Comparison of ENCODE assay signal across 10 cellular contexts in the genomic region with DNA sequence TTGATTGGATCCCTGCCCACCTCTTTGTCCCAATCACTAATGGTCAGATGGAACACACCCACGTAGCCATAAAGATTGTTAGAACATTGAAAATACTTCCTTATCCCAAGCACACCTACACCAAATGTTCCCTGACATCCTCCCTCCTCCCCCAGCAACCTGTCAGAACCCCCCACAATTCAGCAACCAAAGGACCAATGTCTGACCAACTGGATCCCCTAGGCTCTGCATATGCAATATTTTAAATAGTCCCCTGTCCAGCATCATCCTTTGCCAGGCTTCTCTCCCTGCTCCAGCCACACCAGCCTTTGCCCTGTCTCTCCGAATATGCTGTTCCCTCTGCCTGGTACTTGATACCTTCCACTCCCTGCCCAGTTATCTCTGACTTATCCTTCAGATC. TPM values are rescaled to one million over a fixed set of nuclear protein-coding genes. Genes with fewer than 3 reads are reported as not detected.
"Had no signal": no experiment of that assay in that cellular context is flagged by ENCODE, and none has a peak within 500 bp of the region (broad histone marks: within the 10 kb centered on the region; RNA-seq: fewer than 3 reads in every experiment).

No MANE protein-coding gene starts in this region.

- H3K9me3 ChIP-seq: HAP-1 had no signal

- DNase-seq: GM23248, GOT3, H7, H9, HCEC 1CT, HFFc6 had no signal

- H3K27ac ChIP-seq: GM23248 had no signal

- H3K4me1 ChIP-seq: HAP-1 had no signal

- H3K4me3 ChIP-seq: GM23248, GM23338, HAP-1 had no signal

- H3K36me3 ChIP-seq: HAP-1 had no signal

RNA-seq across cellular contexts. Expression of a gene that starts 54.9 kb away (rescaled TPM):
- total RNA-seq: GM23248, GM23338, H1, H4, H7, H9, HFFc6 had no signal
